ENCODE assay signal across 10 cellular contexts in genomic region chr3:9778102-9778501, GRCh38. TPM values are rescaled to one million over a fixed set of nuclear protein-coding genes. Genes with fewer than 3 reads are reported as not detected.
A peak's percentile ranks its signal among the peaks of the same experiment; 100 is the strongest.
DNase-seq lines count a peak whose midpoint lies in the region; ATAC-seq and TF ChIP-seq lines count a peak whose summit lies in the region.
"Had no signal": no experiment of that assay in that cellular context is flagged by ENCODE, and none has a peak within 500 bp of the region (broad histone marks: within the 10 kb centered on the region; RNA-seq: fewer than 3 reads in every experiment).

No MANE protein-coding gene starts in this region.

- H3K4me1 Mint-ChIP-seq in activated CD4-positive, alpha-beta T cell treated with anti-CD3 and anti-CD28 coated beads for 36 hours, result peaks cover 61% of the 10 kb centered on the region
- H3K4me1 Mint-ChIP-seq in stimulated activated memory B cell treated with anti-CD40 and anti-IgM and Interleukin-4, amounts not matched to agents 10 μg/mL and 1 μg/mL and 100 μg/mL, for 72 hours, result peaks cover 63% of the 10 kb centered on the region
- peaks cover 44 to 68% (median 54%) of the 10 kb centered on the region in 3 donors for H3K4me1 Mint-ChIP-seq in T-cell

- no peaks in the 10 kb centered on the region for H3K9me3 Mint-ChIP-seq in activated CD4-positive, alpha-beta T cell treated with anti-CD3 and anti-CD28 coated beads for 36 hours (ENCODE audit: low read depth)
- H3K9me3 Mint-ChIP-seq in stimulated activated memory B cell treated with anti-CD40 and anti-IgM and Interleukin-4, amounts not matched to agents 10 μg/mL and 1 μg/mL and 100 μg/mL, for 72 hours, result no peaks in the 10 kb centered on the region
- no peaks in the 10 kb centered on the region for H3K9me3 Mint-ChIP-seq in T-cell

- peak; percentile 87 for ATAC-seq in activated CD4-positive, alpha-beta T cell treated with anti-CD3 and anti-CD28 coated beads for 36 hours
- ATAC-seq in foreskin keratinocyte (peak; percentile 71), T-cell (replicated peaks in 1 of 4) (no peak), HG02763 (IDR thresholded peaks at IDR 0.05; ENCODE audit: unreplicated experiment) (no peak), GM21786 (IDR thresholded peaks at IDR 0.05; ENCODE audit: unreplicated experiment) (no peak)
- peak; percentile 55 for ATAC-seq in stimulated activated memory B cell treated with anti-CD40 and anti-IgM and Interleukin-4, amounts not matched to agents 10 μg/mL and 1 μg/mL and 100 μg/mL, for 72 hours

- CTCF ChIA-PET in activated CD4-positive, alpha-beta T cell treated with anti-CD3 and anti-CD28 coated beads for 36 hours (lab: Charles Lee), result interaction anchor here (0.6 to 2.4 kb wide), 9 partner anchors 10 to 355 kb away, joined by 3 to 11 read pairs (median 6); partner anchors contain the start of genes ARPC4, OGG1 and TADA3
- CTCF ChIA-PET in T-cell (lab: Charles Lee), result no interaction called here

- POLR2A ChIA-PET in activated CD4-positive, alpha-beta T cell treated with anti-CD3 and anti-CD28 coated beads for 36 hours (lab: Charles Lee), result interaction anchor here (0.7 to 1.7 kb wide), 8 partner anchors 8 to 382 kb away, joined by 3 to 13 read pairs (median 4); partner anchors contain the start of genes ARPC4, CAMK1 and TADA3
- POLR2A ChIA-PET in T-cell (lab: Charles Lee), result no interaction called here

- H3K27ac Mint-ChIP-seq in activated CD4-positive, alpha-beta T cell treated with anti-CD3 and anti-CD28 coated beads for 36 hours, result peak overlapping the region; percentile 95
- H3K27ac Mint-ChIP-seq in stimulated activated memory B cell treated with anti-CD40 and anti-IgM and Interleukin-4, amounts not matched to agents 10 μg/mL and 1 μg/mL and 100 μg/mL, for 72 hours, result peak overlapping the region; percentile 97
- no peak overlapping the region for H3K27ac Mint-ChIP-seq in T-cell

- peaks cover 32% of the 10 kb centered on the region for H3K36me3 Mint-ChIP-seq in activated CD4-positive, alpha-beta T cell treated with anti-CD3 and anti-CD28 coated beads for 36 hours (ENCODE audit: low read depth)
- peaks cover 20% of the 10 kb centered on the region for H3K36me3 Mint-ChIP-seq in stimulated activated memory B cell treated with anti-CD40 and anti-IgM and Interleukin-4, amounts not matched to agents 10 μg/mL and 1 μg/mL and 100 μg/mL, for 72 hours
- H3K36me3 Mint-ChIP-seq in T-cell, result peaks cover 15% of the 10 kb centered on the region

- peaks cover 3% of the 10 kb centered on the region for H3K4me1 ChIP-seq in foreskin keratinocyte

- H3K27ac ChIP-seq in foreskin keratinocyte, result no peak overlapping the region
- H3K27ac ChIP-seq: C4-2B had no signal

- peak; percentile 87 for DNase-seq in activated CD4-positive, alpha-beta T cell treated with anti-CD3 and anti-CD28 coated beads for 36 hours
- no peak for DNase-seq in activated CD4-positive, alpha-beta T cell treated with anti-CD3 and anti-CD28 coated beads for 1 hour
- DNase-seq in activated CD8-positive, alpha-beta memory T cell treated with anti-CD3 and anti-CD28 coated beads, Interleukin-2, amount 50 U/mL, for 4 hours, result peak; percentile 38
- peak in 1 of 2 donors; percentile 34 for DNase-seq in foreskin keratinocyte
- no peak for DNase-seq in T-cell
- DNase-seq: heart left ventricle had no signal

- no peaks in the 10 kb centered on the region for H3K27me3 Mint-ChIP-seq in activated CD4-positive, alpha-beta T cell treated with anti-CD3 and anti-CD28 coated beads for 36 hours
- no peaks in the 10 kb centered on the region for H3K27me3 Mint-ChIP-seq in stimulated activated memory B cell treated with anti-CD40 and anti-IgM and Interleukin-4, amounts not matched to agents 10 μg/mL and 1 μg/mL and 100 μg/mL, for 72 hours
- H3K27me3 Mint-ChIP-seq in T-cell, result no peaks in the 10 kb centered on the region

- H3K4me3 Mint-ChIP-seq in activated CD4-positive, alpha-beta T cell treated with anti-CD3 and anti-CD28 coated beads for 36 hours, result peak overlapping the region; percentile 36
- H3K4me3 Mint-ChIP-seq in stimulated activated memory B cell treated with anti-CD40 and anti-IgM and Interleukin-4, amounts not matched to agents 10 μg/mL and 1 μg/mL and 100 μg/mL, for 72 hours, result no peak overlapping the region
- H3K4me3 Mint-ChIP-seq in T-cell, result no peak overlapping the region

- no peak for TF ChIP-seq CTCF in foreskin keratinocyte (conservative IDR thresholded peaks at IDR 0.05)

- intact Hi-C loops in activated CD4-positive, alpha-beta T cell treated with anti-CD3 and anti-CD28 coated beads for 36 hours (cut with DNase I, micrococcal nuclease), result loop anchor here (1.0 to 5.0 kb wide), 7 partner anchors 9 to 464 kb away; partner anchors contain the start of genes BRPF1 (in 2 of the 2), TADA3 (in 2 of the 2) and CAMK1 (in 1 of the 2)

- no peaks in the 10 kb centered on the region for H3K27me3 ChIP-seq in foreskin keratinocyte
- H3K27me3 ChIP-seq: heart left ventricle had no signal

RNA-seq across cellular contexts. Expression of gene CAMK1, which starts 8.4 kb away (rescaled TPM):
- 10 to 100 TPM; 48.4 to 53.1 TPM for total RNA-seq in activated CD4-positive, alpha-beta T cell treated with anti-CD3 and anti-CD28 coated beads for 36 hours
- 6.6 and 9.3 TPM in 2 replicates for total RNA-seq in foreskin keratinocyte
- polyA plus RNA-seq in foreskin keratinocyte, result 8.7 and 10.7 TPM in 2 replicates
- 1 to 10 TPM; 1.1 to 1.7 (median 1.3) TPM for total RNA-seq in T-cell

RNA-seq across cellular contexts. Expression of gene TADA3, which starts 14.2 kb away (rescaled TPM):
- total RNA-seq in activated CD4-positive, alpha-beta T cell treated with anti-CD3 and anti-CD28 coated beads for 36 hours, result 10 to 100 TPM; 80.7 to 96.4 TPM
- total RNA-seq in foreskin keratinocyte, result 56.0 and 56.1 TPM in 2 replicates
- 63.8 and 66.4 TPM in 2 replicates for polyA plus RNA-seq in foreskin keratinocyte
- total RNA-seq in T-cell, result 10 to 100 TPM; 29.1 to 46.5 (median 41.1) TPM

RNA-seq across cellular contexts. Expression of gene ARPC4, which starts 14.8 kb away (rescaled TPM):
- 100 to 1,000 TPM; 164 to 231 TPM for total RNA-seq in activated CD4-positive, alpha-beta T cell treated with anti-CD3 and anti-CD28 coated beads for 36 hours
- total RNA-seq in foreskin keratinocyte (140 and 146 TPM in 2 replicates), T-cell (100 to 1,000 TPM; 144 to 160 (median 147) TPM)
- polyA plus RNA-seq in foreskin keratinocyte, result 165 and 174 TPM in 2 replicates

RNA-seq across cellular contexts. Expression of gene OGG1, which starts 28.4 kb away (rescaled TPM):
- total RNA-seq in activated CD4-positive, alpha-beta T cell treated with anti-CD3 and anti-CD28 coated beads for 36 hours, result 10 to 100 TPM; 36.4 to 61.6 TPM
- total RNA-seq in foreskin keratinocyte (22.4 and 23.1 TPM in 2 replicates), T-cell (10 to 100 TPM; 18.3 to 41.3 (median 38.1) TPM)
- 22.4 and 25.2 TPM in 2 replicates for polyA plus RNA-seq in foreskin keratinocyte

RNA-seq across cellular contexts. Expression of gene TTLL3, which starts 32.0 kb away (rescaled TPM):
- total RNA-seq in activated CD4-positive, alpha-beta T cell treated with anti-CD3 and anti-CD28 coated beads for 36 hours, result 10 to 100 TPM; 47.5 to 49.8 TPM
- total RNA-seq in foreskin keratinocyte (3.0 and 5.5 TPM in 2 replicates), T-cell (10 to 100 TPM; 59.8 to 94.9 (median 67.4) TPM)
- 2.0 and 4.7 TPM in 2 replicates for polyA plus RNA-seq in foreskin keratinocyte

Comparison
In these comparisons a context has a peak if more than half of its experiments do, and no peak if none do; other contexts are left out.
1. DNase-seq: peak in activated CD4-positive, alpha-beta T cell treated with anti-CD3 and anti-CD28 coated beads for 36 hours (single experiment) and activated CD8-positive, alpha-beta memory T cell treated with anti-CD3 and anti-CD28 coated beads, Interleukin-2, amount 50 U/mL, for 4 hours (single experiment); none in activated CD4-positive, alpha-beta T cell treated with anti-CD3 and anti-CD28 coated beads for 1 hour (single experiment) and T-cell (0 of 34).
2. ATAC-seq: peak in activated CD4-positive, alpha-beta T cell treated with anti-CD3 and anti-CD28 coated beads for 36 hours (single experiment), foreskin keratinocyte (single experiment) and stimulated activated memory B cell treated with anti-CD40 and anti-IgM and Interleukin-4, amounts not matched to agents 10 μg/mL and 1 μg/mL and 100 μg/mL, for 72 hours (single experiment); none in T-cell (0 of 4), HG02763 (single experiment) and GM21786 (single experiment).
3. H3K27ac Mint-ChIP-seq: peak in activated CD4-positive, alpha-beta T cell treated with anti-CD3 and anti-CD28 coated beads for 36 hours (single experiment) and stimulated activated memory B cell treated with anti-CD40 and anti-IgM and Interleukin-4, amounts not matched to agents 10 μg/mL and 1 μg/mL and 100 μg/mL, for 72 hours (single experiment); none in T-cell (0 of 2).